ENCODE assay signal across 31 cellular contexts in genomic region chr1:56268519-56268918, GRCh38.
"Had no signal": no experiment of that assay in that cellular context is flagged by ENCODE, and none has a peak within 500 bp of the region (broad histone marks: within the 10 kb centered on the region; RNA-seq: fewer than 3 reads in every experiment).

No MANE protein-coding gene starts in this region.

- H3K27ac Mint-ChIP-seq: natural killer cell; nephron; neural progenitor cell; progenitor cell of endocrine pancreas; stimulated activated memory B cell treated with anti-CD40 and anti-IgM and Interleukin-4, amounts not matched to agents 10 μg/mL and 1 μg/mL and 100 μg/mL, for 72 hours; stimulated activated naive CD8-positive, alpha-beta T cell treated with anti-CD3 and anti-CD28 coated beads, Interleukin-15, amount 100 ng/mL, for 72 hours; type B pancreatic cell had no signal

- H3K9ac ChIP-seq: neural progenitor cell, parathyroid adenoma had no signal

- H3K9me3 Mint-ChIP-seq: natural killer cell; stimulated activated memory B cell treated with anti-CD40 and anti-IgM and Interleukin-4, amounts not matched to agents 10 μg/mL and 1 μg/mL and 100 μg/mL, for 72 hours; stimulated activated naive CD8-positive, alpha-beta T cell treated with anti-CD3 and anti-CD28 coated beads, Interleukin-15, amount 100 ng/mL, for 72 hours; type B pancreatic cell had no signal

- H3K9me3 ChIP-seq: ovary, psoas muscle, right lobe of liver, sigmoid colon, spleen, suprapubic skin, testis, tibial artery, transverse colon, upper lobe of right lung, uterus had no signal

- H3K79me2 ChIP-seq: parathyroid adenoma had no signal

- H3K4me2 ChIP-seq: neural progenitor cell had no signal

- H3K27me3 Mint-ChIP-seq: progenitor cell of endocrine pancreas; stimulated activated naive CD8-positive, alpha-beta T cell treated with anti-CD3 and anti-CD28 coated beads, Interleukin-15, amount 100 ng/mL, for 72 hours; type B pancreatic cell had no signal

- H3K36me3 Mint-ChIP-seq: natural killer cell; neural progenitor cell; stimulated activated memory B cell treated with anti-CD40 and anti-IgM and Interleukin-4, amounts not matched to agents 10 μg/mL and 1 μg/mL and 100 μg/mL, for 72 hours; type B pancreatic cell had no signal

- H3K36me3 ChIP-seq: neural progenitor cell, ovary, right lobe of liver, sigmoid colon, spleen, suprapubic skin, tibial artery, transverse colon, upper lobe of right lung, uterus had no signal

- H3K4me3 ChIP-seq: neural progenitor cell, ovary, psoas muscle, right lobe of liver, sigmoid colon, spleen, suprapubic skin, testis, tibial artery, transverse colon, upper lobe of right lung, uterus had no signal

- H3K4me1 ChIP-seq: neural progenitor cell, parathyroid adenoma, psoas muscle, right lobe of liver, sigmoid colon, spleen, suprapubic skin, testis, transverse colon, upper lobe of right lung, uterus had no signal

- DNase-seq: natural killer cell; occipital lobe; ovary; posterior cingulate gyrus; psoas muscle; right cardiac atrium; right lobe of liver; sigmoid colon; small intestine; spleen; stimulated activated CD4-positive, alpha-beta T cell treated with anti-CD3 and anti-CD28 coated beads, Interleukin-12 subunit alpha, Interleukin-12 subunit beta, amount 100 ng/mL, for 4 hours; stimulated activated CD4-positive, alpha-beta T cell treated with anti-CD3 and anti-CD28 coated beads, Interleukin-1b, Interleukin-23, amount 100 ng/mL, for 48 hours; stimulated activated CD4-positive, alpha-beta T cell treated with anti-CD3 and anti-CD28 coated beads, Interleukin-4, amount 100 ng/mL, for 1 hour; stimulated activated CD4-positive, alpha-beta T cell treated with anti-CD3 and anti-CD28 coated beads, Interleukin-4, amount 100 ng/mL, for 4 hours; stimulated activated CD8-positive, alpha-beta memory T cell treated with anti-CD3 and anti-CD28 coated beads, Interleukin-4, amount 100 ng/mL, for 48 hours; stimulated activated naive CD4-positive, alpha-beta T cell; stimulated activated naive CD8-positive, alpha-beta T cell treated with anti-CD3 and anti-CD28 coated beads, Interleukin-15, amount 100 ng/mL, for 72 hours; stimulated activated naive CD8-positive, alpha-beta T cell treated with anti-CD3 and anti-CD28 coated beads, Interleukin-15, Interleukin-2, amounts not matched to agents 100 U/mL and 50 U/mL, for 24 hours; substantia nigra; testis; tibial artery; transverse colon; upper lobe of right lung; uterus had no signal

- H3K4me3 Mint-ChIP-seq: natural killer cell; nephron; neural progenitor cell; stimulated activated memory B cell treated with anti-CD40 and anti-IgM and Interleukin-4, amounts not matched to agents 10 μg/mL and 1 μg/mL and 100 μg/mL, for 72 hours; stimulated activated naive CD8-positive, alpha-beta T cell treated with anti-CD3 and anti-CD28 coated beads, Interleukin-15, amount 100 ng/mL, for 72 hours; type B pancreatic cell had no signal

- H3K27me3 ChIP-seq: neural progenitor cell, ovary, right lobe of liver, sigmoid colon, spleen, suprapubic skin, testis, tibial artery, transverse colon, upper lobe of right lung, uterus had no signal

- H3K27ac ChIP-seq: neural progenitor cell, ovary, parathyroid adenoma, psoas muscle, right lobe of liver, sigmoid colon, spleen, suprapubic skin, testis, tibial artery, transverse colon, upper lobe of right lung, uterus had no signal

- ATAC-seq: natural killer cell; psoas muscle; right cardiac atrium; right lobe of liver; stimulated activated memory B cell treated with anti-CD40 and anti-IgM and Interleukin-4, amounts not matched to agents 10 μg/mL and 1 μg/mL and 100 μg/mL, for 72 hours; stimulated activated naive CD8-positive, alpha-beta T cell treated with anti-CD3 and anti-CD28 coated beads, Interleukin-15, amount 100 ng/mL, for 72 hours; stimulated activated naive CD8-positive, alpha-beta T cell treated with anti-CD3 and anti-CD28 coated beads, Interleukin-15, Interleukin-2, amounts not matched to agents 100 U/mL and 50 U/mL, for 24 hours; upper lobe of right lung had no signal

- H2AFZ ChIP-seq: neural progenitor cell, parathyroid adenoma had no signal

- H3K4me1 Mint-ChIP-seq: natural killer cell; nephron; neural progenitor cell; stimulated activated memory B cell treated with anti-CD40 and anti-IgM and Interleukin-4, amounts not matched to agents 10 μg/mL and 1 μg/mL and 100 μg/mL, for 72 hours; stimulated activated naive CD8-positive, alpha-beta T cell treated with anti-CD3 and anti-CD28 coated beads, Interleukin-15, amount 100 ng/mL, for 72 hours had no signal
